Comparison of ENCODE assay signal across 22 cellular contexts in genomic region chr13:105167385-105167784, GRCh38.
DNase-seq lines count a peak whose midpoint lies in the region; ATAC-seq, FAIRE-seq and TF ChIP-seq lines count a peak whose summit lies in the region.
"Had no signal": no experiment of that assay in that cellular context is flagged by ENCODE, and none has a peak within 500 bp of the region (broad histone marks: within the 10 kb centered on the region; RNA-seq: fewer than 3 reads in every experiment).

No MANE protein-coding gene starts in this region.

- H3K4me2 ChIP-seq in neural cell (ENCODE audit: low read length) (no peak overlapping the region), Karpas-422 (ENCODE audit: low read depth, low read length, poor library complexity, severe bottlenecking) (no peak overlapping the region)
- H3K4me2 ChIP-seq: BLaER1 had no signal

- ATAC-seq in left lung (peak; percentile 91), upper lobe of right lung (peak; percentile 56), GM21528 (IDR thresholded peaks at IDR 0.05; ENCODE audit: low FRiP score, unreplicated experiment) (no peak), GM19328 (IDR thresholded peaks at IDR 0.05; ENCODE audit: unreplicated experiment) (no peak)

- no peak overlapping the region for H2AFZ ChIP-seq in neural cell (ENCODE audit: low read depth, low read length)
- no peak overlapping the region for H2AFZ ChIP-seq in Karpas-422 (ENCODE audit: low read length)

- H3K27ac ChIP-seq in left lung = no peak overlapping the region
- peak overlapping the region; percentile 32 for H3K27ac ChIP-seq in neural cell (ENCODE audit: low read length)
- H3K27ac ChIP-seq in upper lobe of right lung = no peak overlapping the region
- no peak overlapping the region for H3K27ac ChIP-seq in Karpas-422 (ENCODE audit: low read length)
- H3K27ac ChIP-seq: BLaER1 had no signal

- no peak for TF ChIP-seq RAD21 in neural cell (conservative IDR thresholded peaks at IDR 0.05)

- H4K20me1 ChIP-seq in neural cell (ENCODE audit: insufficient read depth) (no peaks in the 10 kb centered on the region), Karpas-422 (ENCODE audit: insufficient read depth, low read depth, low read length) (no peaks in the 10 kb centered on the region)
- H4K20me1 ChIP-seq: BLaER1 had no signal

- H3K9ac ChIP-seq in neural cell (ENCODE audit: low read length) (no peak overlapping the region), Karpas-422 (ENCODE audit: low read length) (no peak overlapping the region)
- H3K9ac ChIP-seq: BLaER1 had no signal

- intact Hi-C loops in left lung (cut with DNase I) = no loop called here
- intact Hi-C loops in upper lobe of right lung (cut with DNase I) = no loop called here

- no peak for FAIRE-seq in RCC 7860 (lab: Jason Lieb, UNC)
- FAIRE-seq: A204.1, D721Med, G401.6, GM19239 had no signal

- H3K27me3 ChIP-seq in left lung (no peaks in the 10 kb centered on the region), neural cell (ENCODE audit: insufficient read depth, low read depth, low read length) (no peaks in the 10 kb centered on the region), upper lobe of right lung (no peaks in the 10 kb centered on the region), Karpas-422 (ENCODE audit: low read length) (no peaks in the 10 kb centered on the region)
- H3K27me3 ChIP-seq: BE2C, BLaER1 had no signal

- no peaks in the 10 kb centered on the region for H3F3A ChIP-seq in neural cell (ENCODE audit: insufficient read depth, low read length, poor library complexity, severe bottlenecking)

- no peaks in the 10 kb centered on the region for H3K4me1 ChIP-seq in left lung
- no peaks in the 10 kb centered on the region for H3K4me1 ChIP-seq in upper lobe of right lung
- no peaks in the 10 kb centered on the region for H3K4me1 ChIP-seq in Karpas-422 (ENCODE audit: low read length)
- H3K4me1 ChIP-seq: BE2C, BLaER1, Caco-2 had no signal

- H3K36me3 ChIP-seq in left lung (no peaks in the 10 kb centered on the region), neural cell (ENCODE audit: insufficient read depth, low read length) (no peaks in the 10 kb centered on the region), upper lobe of right lung (no peaks in the 10 kb centered on the region), Karpas-422 (ENCODE audit: insufficient read depth, low read length) (no peaks in the 10 kb centered on the region)
- H3K36me3 ChIP-seq: BE2C, BLaER1 had no signal

- no peaks in the 10 kb centered on the region for H3K79me2 ChIP-seq in neural cell (replicated peaks; ENCODE audit: insufficient read depth, low read length)
- H3K79me2 ChIP-seq in Karpas-422 (ENCODE audit: low read length) = no peaks in the 10 kb centered on the region

- H3K9me2 ChIP-seq in neural cell (ENCODE audit: insufficient read depth, low read length) = no peaks in the 10 kb centered on the region
- no peaks in the 10 kb centered on the region for H3K9me2 ChIP-seq in Karpas-422 (replicated peaks; ENCODE audit: insufficient read depth, low read length)

- peak; percentile 1 for DNase-seq in amniotic epithelial cell (ENCODE audit: low read depth)
- DNase-seq in left lung = no peak
- no peak for DNase-seq in upper lobe of right lung
- DNase-seq in Karpas-422 = no peak
- no peak for DNase-seq in RCC 7860 (ENCODE audit: low spot score)
- DNase-seq: 8988T; ACHN; BE2C; C1 segment of cervical spinal cord; Caco-2; Calu3; CD4-positive, CD25-positive, alpha-beta regulatory T cell; DMS79 treated with DMSO at 0.1 percent for 48 hours; GF-D8 had no signal

- peaks cover 0 to 13% of the 10 kb centered on the region in 2 donors for H3K9me3 ChIP-seq in left lung
- H3K9me3 ChIP-seq in neural cell (ENCODE audit: low read length) = no peaks in the 10 kb centered on the region
- no peaks in the 10 kb centered on the region for H3K9me3 ChIP-seq in upper lobe of right lung
- H3K9me3 ChIP-seq in Karpas-422 (ENCODE audit: low read length) = peaks cover 30% of the 10 kb centered on the region; the same call in 1 of the 2 replicates
- H3K9me3 ChIP-seq: BE2C, BLaER1, Caco-2 had no signal

- no peak for TF ChIP-seq EP300 in neural cell (conservative IDR thresholded peaks at IDR 0.05; ENCODE audit: poor library complexity, severe bottlenecking)

- no peak for TF ChIP-seq CTCF in left lung (IDR thresholded peaks at IDR 0.05)
- no peak for TF ChIP-seq CTCF in neural cell (IDR thresholded peaks at IDR 0.05; ENCODE audit: poor library complexity, severe bottlenecking)
- TF ChIP-seq CTCF in upper lobe of right lung (IDR thresholded peaks at IDR 0.05) = no peak

- H3K4me3 ChIP-seq in left lung (no peak overlapping the region), neural cell (ENCODE audit: low read length) (no peak overlapping the region), upper lobe of right lung (no peak overlapping the region), Karpas-422 (ENCODE audit: low read length) (no peak overlapping the region)
- H3K4me3 ChIP-seq: BLaER1 had no signal

TF ChIP-seq in neural cell, 6 proteins besides CTCF, POLR2A, EP300 and RAD21:
- TF ChIP-seq SMC3 (conservative IDR thresholded peaks at IDR 0.05; ENCODE audit: poor library complexity) = no peak
- TF ChIP-seq TAF1 (IDR thresholded peaks at IDR 0.05; ENCODE audit: low read depth) = no peak
- TF ChIP-seq EZH2 (IDR thresholded peaks at IDR 0.05; ENCODE audit: borderline replicate concordance, insufficient read depth, low read length, poor library complexity, severe bottlenecking) = no peak
- TF ChIP-seq POLR2AphosphoS5 (IDR thresholded peaks at IDR 0.05) = no peak
- no peak for TF ChIP-seq MXI1 (conservative IDR thresholded peaks at IDR 0.05; ENCODE audit: poor library complexity, severe bottlenecking)
- TF ChIP-seq REST (IDR thresholded peaks at IDR 0.05; ENCODE audit: borderline replicate concordance) = no peak

Comparison
In these comparisons a context has a peak if more than half of its experiments do, and no peak if none do; other contexts are left out.
1. ATAC-seq: peak in left lung (single experiment) and upper lobe of right lung (single experiment); none in GM21528 (single experiment) and GM19328 (single experiment).